ENCODE assay signal across 20 cellular contexts in the genomic region with DNA sequence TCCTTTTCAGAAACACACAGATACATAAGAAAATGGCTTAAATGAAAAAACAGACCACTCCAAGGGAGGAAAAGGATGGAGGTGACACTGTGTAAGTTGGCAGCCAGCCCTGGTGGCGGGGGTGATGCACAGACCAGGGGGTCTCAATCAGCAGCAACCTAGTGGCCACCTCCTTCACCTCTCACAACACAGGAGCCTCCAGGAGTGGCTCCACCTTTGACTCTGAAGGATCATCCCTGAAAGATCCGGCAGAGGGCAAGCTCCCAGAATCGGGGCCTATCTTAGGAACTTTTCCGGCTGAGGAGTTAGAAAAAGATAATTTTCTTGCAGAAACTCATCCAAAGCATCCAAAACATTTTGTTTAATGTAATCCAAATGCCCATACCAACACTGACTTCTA. TPM values are rescaled to one million over a fixed set of nuclear protein-coding genes. Genes with fewer than 3 reads are reported as not detected.
DNase-seq lines count a peak whose midpoint lies in the region; ATAC-seq, FAIRE-seq and TF ChIP-seq lines count a peak whose summit lies in the region.
"Had no signal": no experiment of that assay in that cellular context is flagged by ENCODE, and none has a peak within 500 bp of the region (broad histone marks: within the 10 kb centered on the region; RNA-seq: fewer than 3 reads in every experiment).

No MANE protein-coding gene starts in this region.

- H3K9ac ChIP-seq in K562 (ENCODE audit: insufficient read depth in 1 of 2, low read depth in 2 of 2, low read length in 2 of 2) = no peak overlapping the region
- H3K9ac ChIP-seq: GM23248 had no signal

- 0 out of 2 replicates have a peak, but pooled peaks cover 6% of the 10 kb centered on the region for H4K20me1 ChIP-seq in K562 (replicated peaks; ENCODE audit: control insufficient read depth, insufficient read depth, low read length)

- H2AFZ ChIP-seq in K562 (ENCODE audit: low read depth, low read length) = no peak overlapping the region
- H2AFZ ChIP-seq: GM23248 had no signal

- H3K27me3 ChIP-seq in heart right ventricle = no peaks in the 10 kb centered on the region
- peaks cover 13 to 25% of the 10 kb centered on the region in 2 experiments; a peak in 4 of 5 replicates for H3K27me3 ChIP-seq in K562 (ENCODE audit: control insufficient read depth in 2 of 2, insufficient read depth in 2 of 2, low read length in 2 of 2)
- H3K27me3 ChIP-seq in gastrocnemius medialis = no peaks in the 10 kb centered on the region
- H3K27me3 ChIP-seq: BE2C had no signal

- H3K27ac ChIP-seq in heart right ventricle (peak overlapping the region in 8 of 10 donors; percentile 19 to 92 (median 84)), K562 (ENCODE audit: extremely low read depth, low read depth, low read length) (no peak overlapping the region), gastrocnemius medialis (peak overlapping the region; percentile 82 to 91 (median 88))
- H3K27ac ChIP-seq: C4-2B, GM23248 had no signal

- no peak overlapping the region for H3K4me2 ChIP-seq in K562 (ENCODE audit: insufficient read depth, low read length)

- BruUV-seq in K562 (replicated peaks; lab: Mats Ljungman, UMichigan) = no TSS peak

- H3K4me1 ChIP-seq in heart right ventricle (peaks cover 0 to 28% (median 9%) of the 10 kb centered on the region in 9 donors), K562 (replicated peaks in 1 of 2; ENCODE audit: control insufficient read depth in 2 of 2, insufficient read depth in 2 of 2, low read length in 2 of 2) (no peaks in the 10 kb centered on the region), gastrocnemius medialis (peaks cover 25 to 27% of the 10 kb centered on the region in 2 donors)
- H3K4me1 ChIP-seq: BE2C, HAP-1 had no signal

- intact Hi-C loops in heart right ventricle (cut with DNase I) = loop anchor here in 3 of 10 donors (5.0 kb wide), 3 partner anchors 33 to 98 kb away; no protein-coding TSS in a partner anchor
- intact Hi-C loops in cardiac septum (cut with DNase I) = loop anchor here (1.0 to 2.0 kb wide), 2 partner anchors 31 to 49 kb away; no protein-coding TSS in a partner anchor
- intact Hi-C loops in K562 (cut with micrococcal nuclease) = no loop called here
- intact Hi-C loops in gastrocnemius medialis (cut with DNase I; ENCODE audit: low total_unique reads) = loop anchor here (2.0 kb wide), 1 partner anchor 31 kb away; no protein-coding TSS in a partner anchor

- H3K9me1 ChIP-seq in K562 (ENCODE audit: control insufficient read depth, insufficient read depth, low read length) = no peaks in the 10 kb centered on the region

- no peaks in the 10 kb centered on the region for H3K79me2 ChIP-seq in K562 (ENCODE audit: control insufficient read depth, insufficient read depth, low read length)

- TF ChIP-seq POLR2A in K562 (conservative IDR thresholded peaks at IDR 0.05) (no peak), gastrocnemius medialis (IDR thresholded peaks at IDR 0.05) (no peak)

- TF ChIP-seq EP300 in K562 (IDR thresholded peaks at IDR 0.05; ENCODE audit: low read length) = no peak

- 0 out of 4 replicates have a peak, but pooled peaks of 1 of the 2 experiments have one; percentile 7 for TF ChIP-seq RAD21 in K562 (CRISPR knock-in tag; conservative IDR thresholded peaks at IDR 0.05 in 1 of 2, IDR thresholded peaks at IDR 0.05 in 1 of 2)

- CTCF ChIA-PET in K562 (lab: Yijun Ruan, JAX; ENCODE audit: low intra/inter-chr PET ratio) = no interaction called here

- no peaks in the 10 kb centered on the region for H3K36me3 ChIP-seq in heart right ventricle
- no peaks in the 10 kb centered on the region for H3K36me3 ChIP-seq in K562 (ENCODE audit: control insufficient read depth, insufficient read depth, low read length)
- H3K36me3 ChIP-seq in gastrocnemius medialis = no peaks in the 10 kb centered on the region
- H3K36me3 ChIP-seq: BE2C, HAP-1 had no signal

- WGBS in heart right ventricle, 2 donors = 68% methylated on average over 4 of the region's 4 CpGs
- 0% methylated on average over 4 of the region's 4 CpGs for WGBS in K562 (ENCODE audit: insufficient coverage, low coverage, missing lambda C conversion rate)

- H3K9me3 ChIP-seq in heart right ventricle = no peaks in the 10 kb centered on the region
- H3K9me3 ChIP-seq in K562 (replicated peaks; ENCODE audit: control insufficient read depth, insufficient read depth, low read depth, low read length) = no peaks in the 10 kb centered on the region
- H3K9me3 ChIP-seq in gastrocnemius medialis = no peaks in the 10 kb centered on the region
- H3K9me3 ChIP-seq: BE2C, HAP-1 had no signal

- DNase-seq in heart right ventricle = peak in 1 of 2 donors; percentile 14
- no peak for DNase-seq in cardiac septum (ENCODE audit: low spot score)
- DNase-seq in ELF-1 (ENCODE audit: low read depth, low spot score) = peak; percentile 27
- DNase-seq in K562 (ENCODE audit: extremely low read depth in 1 of 4, low spot score in 3 of 4) = peak in 1 of 4 experiments; percentile 15
- no peak for DNase-seq in gastrocnemius medialis
- DNase-seq in DMS79 (lab: John Stamatoyannopoulos, UW) = no peak
- no peak for DNase-seq in HK-2 (ENCODE audit: unreplicated experiment)
- no peak for DNase-seq in cerebellar cortex (ENCODE audit: low spot score)
- DNase-seq: 8988T; ACHN; BE2C; CD4-positive, alpha-beta memory T cell; DMS153; DND-41; GF-D8; GM23248 had no signal

- in situ Hi-C loops in K562 (cut with MboI) (no loop called here), gastrocnemius medialis (cut with MboI; ENCODE audit: low sequenced_read_pairs in 4 of 4) (no loop called here)

- ATAC-seq in heart right ventricle (peak in 4 of 8 donors; percentile 18 to 46 (median 33)), K562 (peak; percentile 88), gastrocnemius medialis (no peak)

- no peak overlapping the region for H3K4me3 ChIP-seq in heart right ventricle
- no peak overlapping the region for H3K4me3 ChIP-seq in K562
- no peak overlapping the region for H3K4me3 ChIP-seq in gastrocnemius medialis
- H3K4me3 ChIP-seq: GM23248, HAP-1 had no signal

- POLR2A ChIA-PET in K562 (lab: Yijun Ruan, JAX) = no interaction called here

- TF ChIP-seq CTCF in heart right ventricle (IDR thresholded peaks at IDR 0.05) (peak in 1 of 9 donors; percentile 5), K562 (IDR thresholded peaks at IDR 0.05 in 2 of 3, conservative IDR thresholded peaks at IDR 0.05 in 1 of 3; ENCODE audit: insufficient read depth in 2 of 3, low read depth in 1 of 3, low read length in 3 of 3) (peak; percentile 33 to 47 (median 33); a peak in 3 of 6 replicates), gastrocnemius medialis (IDR thresholded peaks at IDR 0.05 in 4 of 5, conservative IDR thresholded peaks at IDR 0.05 in 1 of 5) (no peak)

- no peak for FAIRE-seq in K562 (lab: Jason Lieb, UNC)
- FAIRE-seq: D721Med, HTR-8/SVneo had no signal

TF ChIP-seq in K562, 482 proteins besides CTCF, POLR2A, EP300 and RAD21 (continues in another document):
- TF ChIP-seq, protein P1, sequence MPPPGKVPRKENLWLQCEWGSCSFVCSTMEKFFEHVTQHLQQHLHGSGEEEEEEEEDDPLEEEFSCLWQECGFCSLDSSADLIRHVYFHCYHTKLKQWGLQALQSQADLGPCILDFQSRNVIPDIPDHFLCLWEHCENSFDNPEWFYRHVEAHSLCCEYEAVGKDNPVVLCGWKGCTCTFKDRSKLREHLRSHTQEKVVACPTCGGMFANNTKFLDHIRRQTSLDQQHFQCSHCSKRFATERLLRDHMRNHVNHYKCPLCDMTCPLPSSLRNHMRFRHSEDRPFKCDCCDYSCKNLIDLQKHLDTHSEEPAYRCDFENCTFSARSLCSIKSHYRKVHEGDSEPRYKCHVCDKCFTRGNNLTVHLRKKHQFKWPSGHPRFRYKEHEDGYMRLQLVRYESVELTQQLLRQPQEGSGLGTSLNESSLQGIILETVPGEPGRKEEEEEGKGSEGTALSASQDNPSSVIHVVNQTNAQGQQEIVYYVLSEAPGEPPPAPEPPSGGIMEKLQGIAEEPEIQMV (tag; conservative IDR thresholded peaks at IDR 0.05; ENCODE audit: low read depth) = no peak
- TF ChIP-seq ATF7 (IDR thresholded peaks at IDR 0.05) = no peak
- TF ChIP-seq, protein P2, sequence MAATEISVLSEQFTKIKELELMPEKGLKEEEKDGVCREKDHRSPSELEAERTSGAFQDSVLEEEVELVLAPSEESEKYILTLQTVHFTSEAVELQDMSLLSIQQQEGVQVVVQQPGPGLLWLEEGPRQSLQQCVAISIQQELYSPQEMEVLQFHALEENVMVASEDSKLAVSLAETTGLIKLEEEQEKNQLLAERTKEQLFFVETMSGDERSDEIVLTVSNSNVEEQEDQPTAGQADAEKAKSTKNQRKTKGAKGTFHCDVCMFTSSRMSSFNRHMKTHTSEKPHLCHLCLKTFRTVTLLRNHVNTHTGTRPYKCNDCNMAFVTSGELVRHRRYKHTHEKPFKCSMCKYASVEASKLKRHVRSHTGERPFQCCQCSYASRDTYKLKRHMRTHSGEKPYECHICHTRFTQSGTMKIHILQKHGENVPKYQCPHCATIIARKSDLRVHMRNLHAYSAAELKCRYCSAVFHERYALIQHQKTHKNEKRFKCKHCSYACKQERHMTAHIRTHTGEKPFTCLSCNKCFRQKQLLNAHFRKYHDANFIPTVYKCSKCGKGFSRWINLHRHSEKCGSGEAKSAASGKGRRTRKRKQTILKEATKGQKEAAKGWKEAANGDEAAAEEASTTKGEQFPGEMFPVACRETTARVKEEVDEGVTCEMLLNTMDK (IDR thresholded peaks at IDR 0.05; ENCODE audit: borderline replicate concordance, insufficient read depth, low read depth, low read length, poor library complexity, severe bottlenecking) = peak; percentile 22

RNA-seq across cellular contexts. Expression of a gene that starts 51.2 kb away (rescaled TPM):
- total RNA-seq in heart right ventricle = 100 to 1,000 TPM; 158 to 438 (median 356) TPM
- 100 to 1,000 TPM in 1 of 2 donors, 10 to 100 TPM in 1; 97.3 to 149 TPM for polyA plus RNA-seq in heart right ventricle
- total RNA-seq in cardiac septum = 445 TPM
- total RNA-seq in K562 (2011; cell fraction: chromatin; rRNA removed; ENCODE audit: low replicate concordance) = 31.0 and 35.4 TPM in 2 replicates
- 16.8 and 19.5 TPM in 2 replicates for total RNA-seq in K562 (2011; cell fraction: nucleolus; rRNA removed)
- total RNA-seq in K562 (2011; cell fraction: nucleoplasm; rRNA removed) = 26.3 and 36.2 TPM in 2 replicates
- 39.9 and 42.7 TPM in 2 replicates for total RNA-seq in K562 (2014; rRNA removed)
- 48.2 and 50.5 TPM in 2 replicates for total RNA-seq in K562 (2014; rRNA removed; fragmentation: Illumina TruSeq; extraction: Trizol)
- total RNA-seq in K562 (2015; rRNA removed; fragmentation: Illumina TruSeq; extraction: Trizol) = 50.2 and 51.6 TPM in 2 replicates
- total RNA-seq in K562 (2021) = 33.6 and 36.5 TPM in 2 replicates
- polyA plus RNA-seq in K562 (2011; rRNA removed) = 59.7 and 81.3 TPM in 2 replicates
- polyA plus RNA-seq in K562 (2011; cell fraction: cytosol; rRNA removed) = 24.1 and 32.1 TPM in 2 replicates
- polyA plus RNA-seq in K562 (2011; cell fraction: nucleus; rRNA removed) = 74.1 and 86.5 TPM in 2 replicates
- 38.9 and 44.6 TPM in 2 replicates for polyA plus RNA-seq in K562 (2012)
- 49.3 and 52.3 TPM in 2 replicates for polyA plus RNA-seq in K562 (2014; fragmentation: Illumina TruSeq; extraction: Trizol)
- polyA plus RNA-seq in K562 (2014; fragmentation: Nextera tagmentation; extraction: Ambion mirVana) = 10 to 100 TPM; 13.8 to 16.6 TPM
- 38.2 and 39.9 TPM in 2 replicates for polyA plus RNA-seq in K562 (2014; rRNA removed)
- polyA minus RNA-seq in K562 (2011; rRNA and poly(A)+ RNA removed) = 39.9 and 41.4 TPM in 2 replicates
- 15.2 and 16.8 TPM in 2 replicates for polyA minus RNA-seq in K562 (2011; cell fraction: cytosol; rRNA and poly(A)+ RNA removed)
- 17.0 and 23.4 TPM in 2 replicates for polyA minus RNA-seq in K562 (2011; cell fraction: nucleus; rRNA and poly(A)+ RNA removed)
- total RNA-seq in gastrocnemius medialis = 100 to 1,000 TPM in 1 of 4 donors, 10 to 100 TPM in 3; 57.2 to 112 (median 80.4) TPM

Comparison
In these comparisons a context has a peak if more than half of its experiments do, and no peak if none do; other contexts are left out.
1. CTCF ChIP-seq: peak in K562 (3 of 3); none in gastrocnemius medialis (0 of 5).